In genomic region chr20:32355907-32356676, GRCh38 we compare ENCODE assay signal across 8 cellular contexts. TPM values are rescaled to one million over a fixed set of nuclear protein-coding genes. Genes with fewer than 3 reads are reported as not detected.
DNase-seq lines count a peak whose midpoint lies in the region; ATAC-seq and TF ChIP-seq lines count a peak whose summit lies in the region.
"Not testable (repeated sequence)": the region's sequence is repeated elsewhere in the genome, so short reads cannot be mapped to it uniquely, and the experiment has no call there.

No MANE protein-coding gene starts in this region.

- WGBS in SK-N-SH (ENCODE audit: low lambda C conversion rate): 73% methylated on average over 8 of the region's 8 CpGs
- 78 to 93% (median 86%) methylated on average over 8 of the region's 8 CpGs for WGBS in spleen, 5 donors

- peaks cover 12% of the 10 kb centered on the region for H3K36me3 Mint-ChIP-seq in activated naive CD4-positive, alpha-beta T cell treated with anti-CD3 and anti-CD28 coated beads, Interleukin-2, amount 10 ng/mL, durations not matched to agents 7 days and 5 days
- peaks cover 16% of the 10 kb centered on the region for H3K36me3 Mint-ChIP-seq in dendritic cell treated with granulocyte-macrophage colony-stimulating factor and Interleukin-4, amounts not matched to agents 40 ng/mL and 50 ng/mL, for 4 days (ENCODE audit: low read depth)

- peak overlapping the region; percentile 90; the same call in 1 of the 2 replicates for H3K4me3 ChIP-seq in ACC112 (ENCODE audit: low read depth, low read length)
- H3K4me3 ChIP-seq in SK-N-SH (ENCODE audit: low read depth in 2 of 2, low read length in 1 of 2); lower lobe of right lung; spleen: not testable (repeated sequence)

- intact Hi-C loops in dendritic cell treated with granulocyte-macrophage colony-stimulating factor and Interleukin-4, amounts not matched to agents 40 ng/mL and 50 ng/mL, for 4 days (cut with micrococcal nuclease); lower lobe of right lung (cut with DNase I): not testable (repeated sequence)
- intact Hi-C loops in spleen (cut with DNase I; ENCODE audit: low total_unique reads): loop anchor here (5.0 kb wide), 1 partner anchor 74 kb away; no protein-coding TSS in a partner anchor

- H3K4me2 ChIP-seq in SK-N-SH: 0 out of 2 replicates have a peak overlapping the region, but pooled peaks have one; percentile 7

- H3K9me3 ChIP-seq in SK-N-SH, lower lobe of right lung, spleen: not testable (repeated sequence)

- peaks cover 44% of the 10 kb centered on the region for H3K4me1 ChIP-seq in ACC112 (ENCODE audit: control insufficient read depth, insufficient read depth, low read length, unreplicated experiment)
- peaks cover 13 to 26% of the 10 kb centered on the region in 2 experiments; a peak in 3 of 4 replicates for H3K4me1 ChIP-seq in SK-N-SH (ENCODE audit: control insufficient read depth in 1 of 2, insufficient read depth in 2 of 2, low read depth in 1 of 2, low read length in 1 of 2)
- peaks cover 26% of the 10 kb centered on the region for H3K4me1 ChIP-seq in lower lobe of right lung
- peaks cover 0 to 49% (median 31%) of the 10 kb centered on the region in 6 donors for H3K4me1 ChIP-seq in spleen

- H3K27me3 Mint-ChIP-seq in activated naive CD4-positive, alpha-beta T cell treated with anti-CD3 and anti-CD28 coated beads, Interleukin-2, amount 10 ng/mL, durations not matched to agents 7 days and 5 days; dendritic cell treated with granulocyte-macrophage colony-stimulating factor and Interleukin-4, amounts not matched to agents 40 ng/mL and 50 ng/mL, for 4 days: not testable (repeated sequence)

- TF ChIP-seq EP300 in Ishikawa (IDR thresholded peaks at IDR 0.05; ENCODE audit: borderline replicate concordance); SK-N-SH (IDR thresholded peaks at IDR 0.05; ENCODE audit: borderline replicate concordance in 1 of 2, low read depth in 1 of 2, low read length in 1 of 2): not testable (repeated sequence)

- H3K27ac ChIP-seq in ACC112 (ENCODE audit: low read depth, low read length) (peak overlapping the region; percentile 91), SK-N-SH (ENCODE audit: low read depth in 2 of 2, low read length in 1 of 2) (peak overlapping the region; percentile 95), lower lobe of right lung (peak overlapping the region; percentile 97), spleen (peak overlapping the region in 6 of 8 donors; percentile 1 to 99 (median 94))

- not testable (repeated sequence) for H2AFZ ChIP-seq in ACC112 (ENCODE audit: low read length, unreplicated experiment); SK-N-SH (ENCODE audit: low read depth)

- POLR2A ChIA-PET in SK-N-SH (lab: Yijun Ruan, JAX): not testable (repeated sequence)

- H3K4me1 Mint-ChIP-seq in activated naive CD4-positive, alpha-beta T cell treated with anti-CD3 and anti-CD28 coated beads, Interleukin-2, amount 10 ng/mL, durations not matched to agents 7 days and 5 days: peaks cover 51% of the 10 kb centered on the region
- peaks cover 41% of the 10 kb centered on the region for H3K4me1 Mint-ChIP-seq in dendritic cell treated with granulocyte-macrophage colony-stimulating factor and Interleukin-4, amounts not matched to agents 40 ng/mL and 50 ng/mL, for 4 days (ENCODE audit: low read depth)

- peaks cover 23% of the 10 kb centered on the region for H3K79me2 ChIP-seq in ACC112 (ENCODE audit: control insufficient read depth, insufficient read depth, low read length, unreplicated experiment)
- H3K79me2 ChIP-seq in SK-N-SH (ENCODE audit: insufficient read depth): peaks cover 24% of the 10 kb centered on the region

- peak overlapping the region; percentile 99 for H3K27ac Mint-ChIP-seq in activated naive CD4-positive, alpha-beta T cell treated with anti-CD3 and anti-CD28 coated beads, Interleukin-2, amount 10 ng/mL, durations not matched to agents 7 days and 5 days
- H3K27ac Mint-ChIP-seq in dendritic cell treated with granulocyte-macrophage colony-stimulating factor and Interleukin-4, amounts not matched to agents 40 ng/mL and 50 ng/mL, for 4 days: peak overlapping the region; percentile 98

- TF ChIP-seq POLR2A in spleen (IDR thresholded peaks at IDR 0.05): not testable (repeated sequence)

- not testable (repeated sequence) for H3K9ac ChIP-seq in SK-N-SH

- not testable (repeated sequence) for TF ChIP-seq CTCF in SK-N-SH (IDR thresholded peaks at IDR 0.05); lower lobe of right lung (IDR thresholded peaks at IDR 0.05); spleen (IDR thresholded peaks at IDR 0.05 in 8 of 11, conservative IDR thresholded peaks at IDR 0.05 in 3 of 11)

- H3K9me3 Mint-ChIP-seq in activated naive CD4-positive, alpha-beta T cell treated with anti-CD3 and anti-CD28 coated beads, Interleukin-2, amount 10 ng/mL, durations not matched to agents 7 days and 5 days; dendritic cell treated with granulocyte-macrophage colony-stimulating factor and Interleukin-4, amounts not matched to agents 40 ng/mL and 50 ng/mL, for 4 days: not testable (repeated sequence)

- H3K36me3 ChIP-seq in ACC112 (ENCODE audit: insufficient read depth, low read length); SK-N-SH (replicated peaks in 1 of 2; ENCODE audit: control insufficient read depth in 1 of 2, insufficient read depth in 2 of 2, low read length in 1 of 2); lower lobe of right lung; spleen: not testable (repeated sequence)

- DNase-seq in EL: peak; percentile 97
- not testable (repeated sequence) for DNase-seq in SK-N-SH; activated naive CD4-positive, alpha-beta T cell treated with anti-CD3 and anti-CD28 coated beads, Interleukin-2, amount 10 ng/mL, durations not matched to agents 7 days and 5 days; lower lobe of right lung; spleen

- TF ChIP-seq RAD21 in Ishikawa (IDR thresholded peaks at IDR 0.05; ENCODE audit: low read depth); SK-N-SH (IDR thresholded peaks at IDR 0.05; ENCODE audit: low read length): not testable (repeated sequence)

- CTCF ChIA-PET in SK-N-SH (lab: Yijun Ruan, JAX): interaction anchor here (1.4 kb wide), 1 partner anchor 129 kb away, joined by 6 read pairs; no protein-coding TSS in a partner anchor
- CTCF ChIA-PET in activated naive CD4-positive, alpha-beta T cell treated with anti-CD3 and anti-CD28 coated beads, Interleukin-2, amount 10 ng/mL, durations not matched to agents 7 days and 5 days (lab: Charles Lee): interaction anchor here (0.9 kb wide), 1 partner anchor 20 kb away, joined by 4 read pairs; no protein-coding TSS in a partner anchor

- H4K20me1 ChIP-seq in SK-N-SH (ENCODE audit: insufficient read depth): peaks cover 22% of the 10 kb centered on the region

- ATAC-seq in lower lobe of right lung: not testable (repeated sequence)

- H3F3A ChIP-seq in SK-N-SH (replicated peaks; ENCODE audit: insufficient read depth): peaks cover 43% of the 10 kb centered on the region

- not testable (repeated sequence) for H3K9me2 ChIP-seq in SK-N-SH

- not testable (repeated sequence) for H3K27me3 ChIP-seq in ACC112 (ENCODE audit: insufficient read depth, low read length); SK-N-SH (ENCODE audit: insufficient read depth); lower lobe of right lung (ENCODE audit: low read depth); spleen (replicated peaks in 1 of 7)

- H3K4me3 Mint-ChIP-seq in activated naive CD4-positive, alpha-beta T cell treated with anti-CD3 and anti-CD28 coated beads, Interleukin-2, amount 10 ng/mL, durations not matched to agents 7 days and 5 days; dendritic cell treated with granulocyte-macrophage colony-stimulating factor and Interleukin-4, amounts not matched to agents 40 ng/mL and 50 ng/mL, for 4 days: not testable (repeated sequence)

TF ChIP-seq in Ishikawa, 13 proteins besides CTCF, POLR2A, EP300 and RAD21:
- TF ChIP-seq TEAD4 (IDR thresholded peaks at IDR 0.05): peak; percentile 68

TF ChIP-seq in SK-N-SH, 30 proteins besides CTCF, POLR2A, EP300 and RAD21:
- TF ChIP-seq TCF12 (IDR thresholded peaks at IDR 0.05) (peak; percentile 17; the same call in 1 of the 2 replicates), TEAD4 (IDR thresholded peaks at IDR 0.05; ENCODE audit: borderline replicate concordance, insufficient read depth) (0 out of 2 replicates have a peak, but pooled peaks have one; percentile 25), NFIC (IDR thresholded peaks at IDR 0.05; ENCODE audit: borderline replicate concordance) (peak; percentile 64)

RNA-seq across cellular contexts. Expression of gene ASXL1, which starts 2.0 kb away (rescaled TPM):
- 36.6 and 44.7 TPM in 2 replicates for polyA plus RNA-seq in SK-N-SH (2012; rRNA removed)
- 16.6 and 21.0 TPM in 2 replicates for polyA plus RNA-seq in SK-N-SH (2012; cell fraction: cytosol; rRNA removed)
- 212 and 236 TPM in 2 replicates for polyA plus RNA-seq in SK-N-SH (2012; cell fraction: nucleus; rRNA removed)
- 71.9 TPM for total RNA-seq in lower lobe of right lung
- 100 to 1,000 TPM in 4 of 7 donors, 10 to 100 TPM in 3; 88.2 to 149 (median 101) TPM for total RNA-seq in spleen
- 10 to 100 TPM; 14.1 to 33.6 (median 29.4) TPM for polyA plus RNA-seq in spleen
